Comparison of ENCODE assay signal across 8 cellular contexts in the genomic region with DNA sequence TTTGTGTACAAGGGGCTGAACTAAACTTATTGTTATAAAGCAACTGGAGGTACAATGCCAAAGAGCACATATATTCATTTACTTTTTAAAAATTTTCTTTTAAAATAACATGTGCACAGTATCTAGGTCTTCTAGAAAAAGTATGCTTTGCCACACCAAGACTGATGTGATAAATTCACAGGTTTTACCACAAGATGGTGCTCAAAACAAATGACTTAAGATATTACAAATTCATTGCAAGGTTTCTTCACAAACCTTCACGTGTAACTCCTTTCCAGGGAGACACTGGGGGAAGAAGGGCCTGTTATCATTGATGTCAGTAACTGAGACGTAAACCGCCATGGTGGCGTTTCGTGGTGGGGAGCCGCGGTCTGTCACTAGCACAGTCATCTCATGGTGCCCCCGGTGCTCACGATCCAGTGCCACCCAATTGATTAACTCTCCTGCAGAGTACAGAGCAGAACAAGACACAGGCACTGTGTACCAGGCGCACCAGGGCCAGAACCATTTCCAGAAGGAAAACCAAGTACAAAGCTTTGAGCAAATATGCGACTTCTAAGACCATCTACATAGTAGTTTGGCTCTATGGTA.
A peak's percentile ranks its signal among the peaks of the same experiment; 100 is the strongest.
DNase-seq lines count a peak whose midpoint lies in the region; FAIRE-seq lines count a peak whose summit lies in the region.

No MANE protein-coding gene starts in this region.

- intact Hi-C loops in activated CD4-positive, alpha-beta T cell treated with anti-CD3 and anti-CD28 coated beads, Interleukin-2, amount 10 ng/mL, durations not matched to agents 24 days and 14 days (cut with micrococcal nuclease): loop anchor here (5.0 kb wide), 1 partner anchor 173 kb away; no protein-coding TSS in a partner anchor

- H3K27me3 Mint-ChIP-seq in activated CD4-positive, alpha-beta T cell treated with anti-CD3 and anti-CD28 coated beads, Interleukin-2, amount 10 ng/mL, durations not matched to agents 24 days and 14 days: peaks cover 30% of the 10 kb centered on the region
- H3K27me3 Mint-ChIP-seq in activated T-cell treated with anti-CD3 and anti-CD28 coated beads, Interleukin-2, amount 50 U/mL, for 24 hours: peaks cover 55% of the 10 kb centered on the region

- no peak overlapping the region for H3K4me3 Mint-ChIP-seq in activated CD4-positive, alpha-beta T cell treated with anti-CD3 and anti-CD28 coated beads, Interleukin-2, amount 10 ng/mL, durations not matched to agents 24 days and 14 days
- H3K4me3 Mint-ChIP-seq in activated T-cell treated with anti-CD3 and anti-CD28 coated beads, Interleukin-2, amount 50 U/mL, for 24 hours: no peak overlapping the region

- peaks cover 12% of the 10 kb centered on the region for H3K4me1 Mint-ChIP-seq in activated CD4-positive, alpha-beta T cell treated with anti-CD3 and anti-CD28 coated beads, Interleukin-2, amount 10 ng/mL, durations not matched to agents 24 days and 14 days
- H3K4me1 Mint-ChIP-seq in activated T-cell treated with anti-CD3 and anti-CD28 coated beads, Interleukin-2, amount 50 U/mL, for 24 hours (ENCODE audit: low read depth): peaks cover 14% of the 10 kb centered on the region

- in situ Hi-C loops in ACHN (cut with HindIII; ENCODE audit: low pct_ligation_motif_present, low pct_unique_long_range_greater_than_20kb, low sequenced_read_pairs): no loop called here

- H3K36me3 Mint-ChIP-seq in activated CD4-positive, alpha-beta T cell treated with anti-CD3 and anti-CD28 coated beads, Interleukin-2, amount 10 ng/mL, durations not matched to agents 24 days and 14 days (ENCODE audit: low read depth): no peaks in the 10 kb centered on the region
- no peaks in the 10 kb centered on the region for H3K36me3 Mint-ChIP-seq in activated T-cell treated with anti-CD3 and anti-CD28 coated beads, Interleukin-2, amount 50 U/mL, for 24 hours (ENCODE audit: low read depth)

- H3K27ac Mint-ChIP-seq in activated CD4-positive, alpha-beta T cell treated with anti-CD3 and anti-CD28 coated beads, Interleukin-2, amount 10 ng/mL, durations not matched to agents 24 days and 14 days: no peak overlapping the region
- no peak overlapping the region for H3K27ac Mint-ChIP-seq in activated T-cell treated with anti-CD3 and anti-CD28 coated beads, Interleukin-2, amount 50 U/mL, for 24 hours

- DNase-seq in ACHN: peak; percentile 11
- no peak for DNase-seq in GM19239 (ENCODE audit: insufficient read length, low spot score)
- peak; percentile 66 for DNase-seq in left kidney (ENCODE audit: low read depth, low spot score)
- no peak for DNase-seq in NCI-H146 (lab: John Stamatoyannopoulos, UW)
- no peak for DNase-seq in activated CD4-positive, alpha-beta T cell treated with anti-CD3 and anti-CD28 coated beads, Interleukin-2, amount 10 ng/mL, durations not matched to agents 24 days and 14 days
- DNase-seq in activated T-cell treated with anti-CD3 and anti-CD28 coated beads, Interleukin-2, amount 50 U/mL, for 24 hours: no peak
- no peak for DNase-seq in NCI-H146 treated with DMSO at 0.1 percent for 48 hours (lab: John Stamatoyannopoulos, UW; ENCODE audit: unreplicated experiment)

- FAIRE-seq in GM19239 (lab: Jason Lieb, UNC) (peak; percentile 58), TTC549 (lab: Jason Lieb, UNC) (peak; percentile 59)

- no peaks in the 10 kb centered on the region for H3K9me3 Mint-ChIP-seq in activated CD4-positive, alpha-beta T cell treated with anti-CD3 and anti-CD28 coated beads, Interleukin-2, amount 10 ng/mL, durations not matched to agents 24 days and 14 days
- H3K9me3 Mint-ChIP-seq in activated T-cell treated with anti-CD3 and anti-CD28 coated beads, Interleukin-2, amount 50 U/mL, for 24 hours: peaks cover 2% of the 10 kb centered on the region

Comparison
In these comparisons a context has a peak if more than half of its experiments do, and no peak if none do; other contexts are left out.
1. DNase-seq: peak in ACHN (single experiment) and left kidney (single experiment); none in GM19239 (single experiment), NCI-H146 (single experiment), activated CD4-positive, alpha-beta T cell treated with anti-CD3 and anti-CD28 coated beads, Interleukin-2, amount 10 ng/mL, durations not matched to agents 24 days and 14 days (single experiment), activated T-cell treated with anti-CD3 and anti-CD28 coated beads, Interleukin-2, amount 50 U/mL, for 24 hours (single experiment) and NCI-H146 treated with DMSO at 0.1 percent for 48 hours (single experiment).